8 cellular contexts compared by ENCODE assay signal in the genomic region with DNA sequence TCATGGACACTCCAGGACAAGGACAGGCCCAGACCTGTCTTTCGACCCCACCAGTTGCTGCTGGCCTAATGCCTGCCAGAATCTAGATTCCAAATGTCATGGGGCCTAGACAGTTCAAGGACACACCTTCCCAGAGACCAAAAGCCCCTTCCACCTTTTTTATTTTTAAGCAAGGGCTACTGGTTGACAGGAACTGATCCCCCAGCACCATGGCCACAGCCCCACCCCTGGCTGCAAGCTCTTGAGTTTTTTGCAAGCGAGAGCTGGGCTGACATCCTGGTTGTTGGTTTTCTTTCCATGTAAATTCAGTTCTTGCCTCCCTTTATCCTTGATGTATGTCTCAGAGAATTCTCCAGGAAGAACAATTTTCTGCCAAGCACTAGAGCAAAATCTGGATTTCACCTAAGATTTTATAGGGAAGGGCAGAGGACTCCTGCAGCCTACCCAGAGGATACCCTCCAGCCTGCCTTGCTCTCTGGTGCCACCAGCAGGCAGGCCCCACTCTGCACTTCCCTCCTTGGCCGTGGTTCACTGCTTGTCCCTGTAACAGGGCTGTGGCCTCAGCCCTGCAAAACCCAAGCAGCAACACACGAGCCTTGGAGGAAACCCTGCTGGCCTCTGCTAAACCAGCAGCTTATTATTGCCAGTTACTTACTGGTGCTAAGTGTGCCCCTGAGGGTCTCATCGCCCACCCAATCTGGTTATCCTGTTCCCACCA.
DNase-seq lines count a peak whose midpoint lies in the region; ATAC-seq and TF ChIP-seq lines count a peak whose summit lies in the region.

No MANE protein-coding gene starts in this region.

- in situ Hi-C loops in astrocyte of the cerebellum (cut with HindIII; ENCODE audit: low sequenced_read_pairs): no loop called here

- peak; percentile 71 to 77 for ATAC-seq in upper lobe of left lung (ENCODE audit: low FRiP score in 2 of 2)
- ATAC-seq in HG03196 (IDR thresholded peaks at IDR 0.05; ENCODE audit: unreplicated experiment): no peak

- no peaks in the 10 kb centered on the region for H3K36me3 ChIP-seq in BJ (ENCODE audit: control insufficient read depth, insufficient read depth, low read length)
- H3K36me3 ChIP-seq in upper lobe of left lung: no peaks in the 10 kb centered on the region

- WGBS in upper lobe of left lung, 2 donors: 62 to 66% methylated on average over 4 to 5 of the region's 5 CpGs

- DNase-seq in BJ (ENCODE audit: low read depth) (no peak), HT-29 (ENCODE audit: low spot score) (peak; percentile 63), astrocyte of the cerebellum (ENCODE audit: low read depth) (no peak), iPS-NIHi7 (ENCODE audit: extremely low spot score) (peak; percentile 92), upper lobe of left lung (peak; percentile 50 to 57), NCI-H187 (lab: John Stamatoyannopoulos, UW) (no peak), NCI-H2196 treated with DMSO at 0.1 percent for 48 hours (lab: John Stamatoyannopoulos, UW; ENCODE audit: unreplicated experiment) (no peak)

- no peak for TF ChIP-seq POLR2A in upper lobe of left lung (IDR thresholded peaks at IDR 0.05)

- H3K27me3 ChIP-seq in BJ (ENCODE audit: control insufficient read depth, insufficient read depth, low read length): no peaks in the 10 kb centered on the region
- H3K27me3 ChIP-seq in upper lobe of left lung: no peaks in the 10 kb centered on the region

- H3K4me3 ChIP-seq in BJ (ENCODE audit: low read depth, low read length) (no peak overlapping the region), astrocyte of the cerebellum (ENCODE audit: low read depth, low read length) (no peak overlapping the region), upper lobe of left lung (no peak overlapping the region)

- TF ChIP-seq CTCF in BJ (IDR thresholded peaks at IDR 0.05; ENCODE audit: insufficient read depth, low read depth, low read length) (peak; percentile 97), astrocyte of the cerebellum (IDR thresholded peaks at IDR 0.05; ENCODE audit: low read depth, low read length, missing control alignments) (peak; percentile 66), upper lobe of left lung (IDR thresholded peaks at IDR 0.05) (peak; percentile 34 to 69 (median 56))

- no peak for TF ChIP-seq EP300 in upper lobe of left lung (IDR thresholded peaks at IDR 0.05)

- H3K9me3 ChIP-seq in upper lobe of left lung: no peaks in the 10 kb centered on the region

- H3K4me1 ChIP-seq in upper lobe of left lung: no peaks in the 10 kb centered on the region

- CTCF ChIA-PET in BJ (lab: Yijun Ruan, JAX): interaction anchor here (0.8 to 2.9 kb wide), 14 partner anchors 10 to 160 kb away, joined by 3 to 16 read pairs (median 5); no protein-coding TSS in a partner anchor

- H3K27ac ChIP-seq in upper lobe of left lung: no peak overlapping the region

- POLR2A ChIA-PET in BJ (lab: Charles Lee): no interaction called here

Comparison
In these comparisons a context has a peak if more than half of its experiments do, and no peak if none do; other contexts are left out.
1. DNase-seq: peak in HT-29 (single experiment), iPS-NIHi7 (single experiment) and upper lobe of left lung (2 of 2); none in BJ (single experiment), astrocyte of the cerebellum (single experiment), NCI-H187 (0 of 2) and NCI-H2196 treated with DMSO at 0.1 percent for 48 hours (single experiment).
2. Peak in every context shown above with its lines, with median percentiles within 50 percentile points of each other: CTCF ChIP-seq.